ENCODE assay signal across 2 cellular contexts in the genomic region with DNA sequence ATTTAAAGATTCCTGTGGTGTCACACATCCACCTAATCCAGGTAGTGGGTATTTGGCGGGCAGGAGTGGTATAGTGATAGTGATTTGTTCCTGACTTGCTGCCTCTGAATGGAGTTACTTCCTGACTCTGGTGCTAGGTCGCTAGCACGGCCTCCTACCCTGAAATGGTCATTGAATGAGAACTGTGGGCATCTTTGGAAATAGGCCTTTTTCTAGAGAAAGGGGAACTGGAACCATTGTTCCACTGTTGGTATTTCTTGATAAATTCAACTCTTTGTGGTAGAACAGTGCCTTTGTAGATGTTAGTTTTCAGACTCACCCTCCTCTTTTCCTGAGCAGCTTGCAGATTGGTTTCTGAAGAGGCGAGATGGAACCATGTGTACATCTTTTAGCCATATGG.
TF ChIP-seq lines count a peak whose summit lies in the region.

No MANE protein-coding gene starts in this region.

TF ChIP-seq in A549, 52 proteins besides CTCF, POLR2A, EP300 and RAD21 (continued from another document):
- no peak for TF ChIP-seq ELK1 (IDR thresholded peaks at IDR 0.05; ENCODE audit: low read depth, low read length)
- no peak for TF ChIP-seq ZFP36 (IDR thresholded peaks at IDR 0.05; ENCODE audit: borderline replicate concordance, partially characterized antibody)
- TF ChIP-seq TP53 (CRISPR knock-in tag; IDR thresholded peaks at IDR 0.05): no peak
- TF ChIP-seq MAX (IDR thresholded peaks at IDR 0.05): no peak
- TF ChIP-seq, protein P1, sequence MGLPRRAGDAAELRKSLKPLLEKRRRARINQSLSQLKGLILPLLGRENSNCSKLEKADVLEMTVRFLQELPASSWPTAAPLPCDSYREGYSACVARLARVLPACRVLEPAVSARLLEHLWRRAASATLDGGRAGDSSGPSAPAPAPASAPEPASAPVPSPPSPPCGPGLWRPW (IDR thresholded peaks at IDR 0.05): no peak
- no peak for TF ChIP-seq CBX2 (IDR thresholded peaks at IDR 0.05; ENCODE audit: borderline replicate concordance, low read depth)
- TF ChIP-seq, protein P2, sequence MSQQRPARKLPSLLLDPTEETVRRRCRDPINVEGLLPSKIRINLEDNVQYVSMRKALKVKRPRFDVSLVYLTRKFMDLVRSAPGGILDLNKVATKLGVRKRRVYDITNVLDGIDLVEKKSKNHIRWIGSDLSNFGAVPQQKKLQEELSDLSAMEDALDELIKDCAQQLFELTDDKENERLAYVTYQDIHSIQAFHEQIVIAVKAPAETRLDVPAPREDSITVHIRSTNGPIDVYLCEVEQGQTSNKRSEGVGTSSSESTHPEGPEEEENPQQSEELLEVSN (IDR thresholded peaks at IDR 0.05; ENCODE audit: borderline replicate concordance, low read depth): no peak
- TF ChIP-seq EHF (CRISPR knock-in tag; IDR thresholded peaks at IDR 0.05): no peak
- TF ChIP-seq KDM5A (IDR thresholded peaks at IDR 0.05): no peak
- no peak for TF ChIP-seq RFX5 (IDR thresholded peaks at IDR 0.05)
- TF ChIP-seq MAFK (IDR thresholded peaks at IDR 0.05; ENCODE audit: partially characterized antibody): no peak
- TF ChIP-seq ZNF302 (CRISPR knock-in tag; IDR thresholded peaks at IDR 0.05): no peak
- no peak for TF ChIP-seq HOXB5 (CRISPR knock-in tag; IDR thresholded peaks at IDR 0.05)
- TF ChIP-seq MAZ (IDR thresholded peaks at IDR 0.05; ENCODE audit: borderline replicate concordance, low read depth, low read length): no peak
- TF ChIP-seq, protein P3, sequence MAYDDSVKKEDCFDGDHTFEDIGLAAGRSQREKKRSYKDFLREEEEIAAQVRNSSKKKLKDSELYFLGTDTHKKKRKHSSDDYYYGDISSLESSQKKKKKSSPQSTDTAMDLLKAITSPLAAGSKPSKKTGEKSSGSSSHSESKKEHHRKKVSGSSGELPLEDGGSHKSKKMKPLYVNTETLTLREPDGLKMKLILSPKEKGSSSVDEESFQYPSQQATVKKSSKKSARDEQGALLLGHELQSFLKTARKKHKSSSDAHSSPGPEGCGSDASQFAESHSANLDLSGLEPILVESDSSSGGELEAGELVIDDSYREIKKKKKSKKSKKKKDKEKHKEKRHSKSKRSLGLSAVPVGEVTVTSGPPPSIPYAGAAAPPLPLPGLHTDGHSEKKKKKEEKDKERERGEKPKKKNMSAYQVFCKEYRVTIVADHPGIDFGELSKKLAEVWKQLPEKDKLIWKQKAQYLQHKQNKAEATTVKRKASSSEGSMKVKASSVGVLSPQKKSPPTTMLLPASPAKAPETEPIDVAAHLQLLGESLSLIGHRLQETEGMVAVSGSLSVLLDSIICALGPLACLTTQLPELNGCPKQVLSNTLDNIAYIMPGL (CRISPR knock-in tag; IDR thresholded peaks at IDR 0.05; ENCODE audit: borderline replicate concordance): no peak
- TF ChIP-seq NR3C1 (IDR thresholded peaks at IDR 0.05): no peak

TF ChIP-seq in GM12878, 131 proteins besides CTCF, POLR2A, EP300 and RAD21 (continued from another document):
- TF ChIP-seq, protein P4, sequence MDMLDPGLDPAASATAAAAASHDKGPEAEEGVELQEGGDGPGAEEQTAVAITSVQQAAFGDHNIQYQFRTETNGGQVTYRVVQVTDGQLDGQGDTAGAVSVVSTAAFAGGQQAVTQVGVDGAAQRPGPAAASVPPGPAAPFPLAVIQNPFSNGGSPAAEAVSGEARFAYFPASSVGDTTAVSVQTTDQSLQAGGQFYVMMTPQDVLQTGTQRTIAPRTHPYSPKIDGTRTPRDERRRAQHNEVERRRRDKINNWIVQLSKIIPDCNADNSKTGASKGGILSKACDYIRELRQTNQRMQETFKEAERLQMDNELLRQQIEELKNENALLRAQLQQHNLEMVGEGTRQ (IDR thresholded peaks at IDR 0.05; ENCODE audit: borderline replicate concordance, low read depth, low read length): no peak
- TF ChIP-seq PRDM15 (CRISPR knock-in tag; IDR thresholded peaks at IDR 0.05) (no peak), ZNF24 (IDR thresholded peaks at IDR 0.05) (no peak), NFXL1 (IDR thresholded peaks at IDR 0.05; ENCODE audit: borderline replicate concordance) (no peak), IKZF1 (conservative IDR thresholded peaks at IDR 0.05) (peak; percentile 35; the same call in 1 of the 2 replicates), ATF2 (IDR thresholded peaks at IDR 0.05; ENCODE audit: low read length) (no peak), IRF4 (IDR thresholded peaks at IDR 0.05; ENCODE audit: low read depth, low read length) (0 out of 2 replicates have a peak, but pooled peaks have one; percentile 17), STAT3 (IDR thresholded peaks at IDR 0.05; ENCODE audit: low read depth, low read length) (no peak), SIX5 (IDR thresholded peaks at IDR 0.05; ENCODE audit: low read depth, low read length, severe bottlenecking) (no peak), SMAD5 (IDR thresholded peaks at IDR 0.05; ENCODE audit: low read depth) (no peak), MTA3 (IDR thresholded peaks at IDR 0.05; ENCODE audit: borderline replicate concordance, low read length) (no peak), POU2F2 (IDR thresholded peaks at IDR 0.05; ENCODE audit: borderline replicate concordance, low read depth, low read length) (no peak), MYC (IDR thresholded peaks at IDR 0.05; ENCODE audit: insufficient read depth, insufficient read length, insufficient replicate concordance, low read length, severe bottlenecking) (no peak), STAT1 (conservative IDR thresholded peaks at IDR 0.05) (no peak), SPI1 (IDR thresholded peaks at IDR 0.05; ENCODE audit: borderline replicate concordance, insufficient read depth, low read depth, low read length) (peak; percentile 93), ZNF622 (IDR thresholded peaks at IDR 0.05) (no peak), CHD4 (IDR thresholded peaks at IDR 0.05) (no peak), SRF (IDR thresholded peaks at IDR 0.05; ENCODE audit: low read depth in 2 of 2, low read length in 2 of 2) (no peak), ASH2L (IDR thresholded peaks at IDR 0.05; ENCODE audit: borderline replicate concordance, low read depth) (no peak), CHD1 (IDR thresholded peaks at IDR 0.05; ENCODE audit: low read depth, low read length) (0 out of 2 replicates have a peak, but pooled peaks have one; percentile 55)
- TF ChIP-seq, protein P5, sequence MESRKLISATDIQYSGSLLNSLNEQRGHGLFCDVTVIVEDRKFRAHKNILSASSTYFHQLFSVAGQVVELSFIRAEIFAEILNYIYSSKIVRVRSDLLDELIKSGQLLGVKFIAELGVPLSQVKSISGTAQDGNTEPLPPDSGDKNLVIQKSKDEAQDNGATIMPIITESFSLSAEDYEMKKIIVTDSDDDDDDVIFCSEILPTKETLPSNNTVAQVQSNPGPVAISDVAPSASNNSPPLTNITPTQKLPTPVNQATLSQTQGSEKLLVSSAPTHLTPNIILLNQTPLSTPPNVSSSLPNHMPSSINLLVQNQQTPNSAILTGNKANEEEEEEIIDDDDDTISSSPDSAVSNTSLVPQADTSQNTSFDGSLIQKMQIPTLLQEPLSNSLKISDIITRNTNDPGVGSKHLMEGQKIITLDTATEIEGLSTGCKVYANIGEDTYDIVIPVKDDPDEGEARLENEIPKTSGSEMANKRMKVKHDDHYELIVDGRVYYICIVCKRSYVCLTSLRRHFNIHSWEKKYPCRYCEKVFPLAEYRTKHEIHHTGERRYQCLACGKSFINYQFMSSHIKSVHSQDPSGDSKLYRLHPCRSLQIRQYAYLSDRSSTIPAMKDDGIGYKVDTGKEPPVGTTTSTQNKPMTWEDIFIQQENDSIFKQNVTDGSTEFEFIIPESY (IDR thresholded peaks at IDR 0.05): no peak
